In the genomic region with DNA sequence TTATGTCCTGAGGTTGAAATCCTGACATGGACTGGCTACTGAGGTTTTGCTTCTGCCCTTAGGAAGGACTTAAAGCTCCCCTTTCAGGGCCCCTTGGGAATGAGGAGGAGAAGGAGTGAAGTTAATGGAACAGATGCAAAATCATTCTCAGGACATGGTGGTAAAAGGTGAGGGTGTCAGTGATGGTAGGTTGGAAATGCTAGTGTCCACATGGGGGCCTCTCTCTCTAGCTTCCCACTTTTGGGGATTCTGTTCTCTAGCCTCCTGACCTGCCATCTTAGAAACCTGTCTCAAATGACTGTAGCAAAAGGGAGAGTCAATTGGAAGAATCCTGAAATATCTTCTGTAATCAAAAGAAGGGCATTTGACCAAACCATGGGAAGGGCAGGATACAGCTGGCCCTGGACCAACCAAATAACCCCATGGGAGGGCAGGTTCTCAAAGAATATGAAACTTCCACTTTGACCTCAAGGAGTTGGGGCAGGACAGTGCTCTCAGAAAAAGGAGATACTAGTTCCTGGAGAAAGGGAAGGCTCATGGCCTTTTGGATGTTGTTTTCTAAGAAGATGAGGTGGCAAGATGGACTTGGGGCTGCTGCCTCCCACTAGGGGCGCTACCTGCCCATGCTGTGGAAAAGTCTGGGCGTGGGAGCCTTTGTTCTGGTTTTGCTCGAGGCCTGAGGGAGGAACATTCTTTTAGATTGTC, we compare ENCODE assay signal across 9 cellular contexts. TPM values are rescaled to one million over a fixed set of nuclear protein-coding genes. Genes with fewer than 3 reads are reported as not detected.
DNase-seq lines count a peak whose midpoint lies in the region; ATAC-seq and TF ChIP-seq lines count a peak whose summit lies in the region.
"Had no signal": no experiment of that assay in that cellular context is flagged by ENCODE, and none has a peak within 500 bp of the region (broad histone marks: within the 10 kb centered on the region; RNA-seq: fewer than 3 reads in every experiment).

No MANE protein-coding gene starts in this region.

- peak overlapping the region in 1 of 2 donors; percentile 61 for H3K27ac Mint-ChIP-seq in stimulated activated naive CD8-positive, alpha-beta T cell treated with anti-CD3 and anti-CD28 coated beads, Interleukin-15, amount 100 ng/mL, for 72 hours

- no peaks in the 10 kb centered on the region for H3K9me3 Mint-ChIP-seq in stimulated activated naive CD8-positive, alpha-beta T cell treated with anti-CD3 and anti-CD28 coated beads, Interleukin-15, amount 100 ng/mL, for 72 hours

- H3K4me3 ChIP-seq in epithelial cell of proximal tubule (ENCODE audit: low read depth, low read length) (no peak overlapping the region), coronary artery (no peak overlapping the region)
- H3K4me3 ChIP-seq: SJSA1 had no signal

- H3K4me3 Mint-ChIP-seq in stimulated activated naive CD8-positive, alpha-beta T cell treated with anti-CD3 and anti-CD28 coated beads, Interleukin-15, amount 100 ng/mL, for 72 hours = no peak overlapping the region

- peak; percentile 40 for DNase-seq in stimulated activated naive CD8-positive, alpha-beta T cell treated with anti-CD3 and anti-CD28 coated beads, Interleukin-15, Interleukin-2, amounts not matched to agents 100 U/mL and 50 U/mL, for 24 hours
- no peak for DNase-seq in stimulated activated naive CD8-positive, alpha-beta T cell treated with anti-CD3 and anti-CD28 coated beads, Interleukin-15, amount 100 ng/mL, for 72 hours
- DNase-seq in SW480 (ENCODE audit: low spot score) (peak; percentile 23), epithelial cell of proximal tubule (ENCODE audit: low read depth) (no peak), SW 1271 (lab: John Stamatoyannopoulos, UW) (no peak), coronary artery (ENCODE audit: low spot score) (no peak)

- ATAC-seq in stimulated activated naive CD8-positive, alpha-beta T cell treated with anti-CD3 and anti-CD28 coated beads, Interleukin-15, Interleukin-2, amounts not matched to agents 100 U/mL and 50 U/mL, for 24 hours = peak; percentile 32
- ATAC-seq in stimulated activated naive CD8-positive, alpha-beta T cell treated with anti-CD3 and anti-CD28 coated beads, Interleukin-15, amount 100 ng/mL, for 72 hours = no peak
- ATAC-seq in HG03097 (IDR thresholded peaks at IDR 0.05; ENCODE audit: low FRiP score, unreplicated experiment) (no peak), HG02852 (IDR thresholded peaks at IDR 0.05; ENCODE audit: unreplicated experiment) (no peak)

- H3K4me1 Mint-ChIP-seq in stimulated activated naive CD8-positive, alpha-beta T cell treated with anti-CD3 and anti-CD28 coated beads, Interleukin-15, amount 100 ng/mL, for 72 hours = peaks cover 10% of the 10 kb centered on the region

- H3K27me3 Mint-ChIP-seq in stimulated activated naive CD8-positive, alpha-beta T cell treated with anti-CD3 and anti-CD28 coated beads, Interleukin-15, amount 100 ng/mL, for 72 hours = no peaks in the 10 kb centered on the region

- H3K27ac ChIP-seq in coronary artery = no peak overlapping the region
- H3K27ac ChIP-seq: SJSA1 had no signal

- peak; percentile 33 for TF ChIP-seq CTCF in epithelial cell of proximal tubule (conservative IDR thresholded peaks at IDR 0.05; ENCODE audit: low read depth, low read length)
- TF ChIP-seq CTCF in coronary artery (IDR thresholded peaks at IDR 0.05) = no peak

RNA-seq across cellular contexts. Expression of a gene that starts 21.2 kb away (rescaled TPM):
- total RNA-seq in epithelial cell of proximal tubule = not detected in 2 replicates
- total RNA-seq: SJSA1 had no signal

RNA-seq across cellular contexts. Expression of a gene that starts 36.5 kb away (rescaled TPM):
- 13.2 and 21.3 TPM in 2 replicates for total RNA-seq in epithelial cell of proximal tubule

Comparison
In these comparisons a context has a peak if more than half of its experiments do, and no peak if none do; other contexts are left out.
1. DNase-seq: peak in stimulated activated naive CD8-positive, alpha-beta T cell treated with anti-CD3 and anti-CD28 coated beads, Interleukin-15, Interleukin-2, amounts not matched to agents 100 U/mL and 50 U/mL, for 24 hours (single experiment) and SW480 (single experiment); none in stimulated activated naive CD8-positive, alpha-beta T cell treated with anti-CD3 and anti-CD28 coated beads, Interleukin-15, amount 100 ng/mL, for 72 hours (0 of 2), epithelial cell of proximal tubule (single experiment), SW 1271 (0 of 2) and coronary artery (single experiment).